2 cellular contexts compared by ENCODE assay signal in the genomic region with DNA sequence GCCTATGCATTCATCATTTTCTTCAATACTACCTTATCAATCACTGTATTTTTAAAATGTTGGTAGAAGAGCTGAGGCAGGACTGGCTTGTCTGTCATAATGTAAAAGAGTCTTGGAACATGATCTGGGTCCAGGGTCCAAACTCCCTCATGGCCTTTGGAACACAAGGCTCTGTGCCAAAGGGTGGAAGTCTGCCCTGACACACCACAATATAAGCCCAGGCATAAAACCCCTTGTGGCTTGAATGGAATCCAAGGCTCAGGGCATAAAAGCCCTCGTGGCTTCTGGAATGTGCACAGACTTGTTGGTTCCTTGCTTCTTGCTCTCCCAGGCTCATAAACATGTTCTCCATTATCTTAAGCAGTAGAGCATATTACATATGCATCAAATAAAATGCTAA.
A peak's percentile ranks its signal among the peaks of the same experiment; 100 is the strongest.
TF ChIP-seq lines count a peak whose summit lies in the region.

No MANE protein-coding gene starts in this region.

TF ChIP-seq in liver, 16 proteins besides CTCF, POLR2A, EP300 and RAD21:
- TF ChIP-seq, protein P1, sequence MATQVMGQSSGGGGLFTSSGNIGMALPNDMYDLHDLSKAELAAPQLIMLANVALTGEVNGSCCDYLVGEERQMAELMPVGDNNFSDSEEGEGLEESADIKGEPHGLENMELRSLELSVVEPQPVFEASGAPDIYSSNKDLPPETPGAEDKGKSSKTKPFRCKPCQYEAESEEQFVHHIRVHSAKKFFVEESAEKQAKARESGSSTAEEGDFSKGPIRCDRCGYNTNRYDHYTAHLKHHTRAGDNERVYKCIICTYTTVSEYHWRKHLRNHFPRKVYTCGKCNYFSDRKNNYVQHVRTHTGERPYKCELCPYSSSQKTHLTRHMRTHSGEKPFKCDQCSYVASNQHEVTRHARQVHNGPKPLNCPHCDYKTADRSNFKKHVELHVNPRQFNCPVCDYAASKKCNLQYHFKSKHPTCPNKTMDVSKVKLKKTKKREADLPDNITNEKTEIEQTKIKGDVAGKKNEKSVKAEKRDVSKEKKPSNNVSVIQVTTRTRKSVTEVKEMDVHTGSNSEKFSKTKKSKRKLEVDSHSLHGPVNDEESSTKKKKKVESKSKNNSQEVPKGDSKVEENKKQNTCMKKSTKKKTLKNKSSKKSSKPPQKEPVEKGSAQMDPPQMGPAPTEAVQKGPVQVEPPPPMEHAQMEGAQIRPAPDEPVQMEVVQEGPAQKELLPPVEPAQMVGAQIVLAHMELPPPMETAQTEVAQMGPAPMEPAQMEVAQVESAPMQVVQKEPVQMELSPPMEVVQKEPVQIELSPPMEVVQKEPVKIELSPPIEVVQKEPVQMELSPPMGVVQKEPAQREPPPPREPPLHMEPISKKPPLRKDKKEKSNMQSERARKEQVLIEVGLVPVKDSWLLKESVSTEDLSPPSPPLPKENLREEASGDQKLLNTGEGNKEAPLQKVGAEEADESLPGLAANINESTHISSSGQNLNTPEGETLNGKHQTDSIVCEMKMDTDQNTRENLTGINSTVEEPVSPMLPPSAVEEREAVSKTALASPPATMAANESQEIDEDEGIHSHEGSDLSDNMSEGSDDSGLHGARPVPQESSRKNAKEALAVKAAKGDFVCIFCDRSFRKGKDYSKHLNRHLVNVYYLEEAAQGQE (IDR thresholded peaks at IDR 0.05): no peak
- TF ChIP-seq RXRA (IDR thresholded peaks at IDR 0.05) (no peak), JUND (IDR thresholded peaks at IDR 0.05) (no peak), HNF4A (conservative IDR thresholded peaks at IDR 0.05) (peak; percentile 14 to 29), SP1 (IDR thresholded peaks at IDR 0.05) (no peak), YY1 (IDR thresholded peaks at IDR 0.05) (no peak)
TF ChIP-seq in liver: peak in this region for 1.

TF ChIP-seq in HepG2, 621 proteins besides CTCF, POLR2A, EP300 and RAD21 (continued from another document):
- TF ChIP-seq, protein P2, sequence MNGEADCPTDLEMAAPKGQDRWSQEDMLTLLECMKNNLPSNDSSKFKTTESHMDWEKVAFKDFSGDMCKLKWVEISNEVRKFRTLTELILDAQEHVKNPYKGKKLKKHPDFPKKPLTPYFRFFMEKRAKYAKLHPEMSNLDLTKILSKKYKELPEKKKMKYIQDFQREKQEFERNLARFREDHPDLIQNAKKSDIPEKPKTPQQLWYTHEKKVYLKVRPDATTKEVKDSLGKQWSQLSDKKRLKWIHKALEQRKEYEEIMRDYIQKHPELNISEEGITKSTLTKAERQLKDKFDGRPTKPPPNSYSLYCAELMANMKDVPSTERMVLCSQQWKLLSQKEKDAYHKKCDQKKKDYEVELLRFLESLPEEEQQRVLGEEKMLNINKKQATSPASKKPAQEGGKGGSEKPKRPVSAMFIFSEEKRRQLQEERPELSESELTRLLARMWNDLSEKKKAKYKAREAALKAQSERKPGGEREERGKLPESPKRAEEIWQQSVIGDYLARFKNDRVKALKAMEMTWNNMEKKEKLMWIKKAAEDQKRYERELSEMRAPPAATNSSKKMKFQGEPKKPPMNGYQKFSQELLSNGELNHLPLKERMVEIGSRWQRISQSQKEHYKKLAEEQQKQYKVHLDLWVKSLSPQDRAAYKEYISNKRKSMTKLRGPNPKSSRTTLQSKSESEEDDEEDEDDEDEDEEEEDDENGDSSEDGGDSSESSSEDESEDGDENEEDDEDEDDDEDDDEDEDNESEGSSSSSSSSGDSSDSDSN (CRISPR knock-in tag; IDR thresholded peaks at IDR 0.05): no peak
- TF ChIP-seq GZF1 (CRISPR knock-in tag; IDR thresholded peaks at IDR 0.05): no peak
- no peak for TF ChIP-seq PHF20 (CRISPR knock-in tag; IDR thresholded peaks at IDR 0.05)
- no peak for TF ChIP-seq ZNF563 (CRISPR knock-in tag; IDR thresholded peaks at IDR 0.05)
- TF ChIP-seq FOXM1 (CRISPR knock-in tag; IDR thresholded peaks at IDR 0.05): no peak
- TF ChIP-seq POLR2AphosphoS5 (IDR thresholded peaks at IDR 0.05; ENCODE audit: low read depth, low read length): no peak
- TF ChIP-seq DPF2 (CRISPR knock-in tag; IDR thresholded peaks at IDR 0.05; ENCODE audit: borderline replicate concordance, low read depth): no peak
- TF ChIP-seq, protein P3, sequence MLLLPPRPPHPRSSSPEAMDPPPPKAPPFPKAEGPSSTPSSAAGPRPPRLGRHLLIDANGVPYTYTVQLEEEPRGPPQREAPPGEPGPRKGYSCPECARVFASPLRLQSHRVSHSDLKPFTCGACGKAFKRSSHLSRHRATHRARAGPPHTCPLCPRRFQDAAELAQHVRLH (CRISPR knock-in tag; IDR thresholded peaks at IDR 0.05; ENCODE audit: borderline replicate concordance, low read depth): no peak
- TF ChIP-seq, protein P4, sequence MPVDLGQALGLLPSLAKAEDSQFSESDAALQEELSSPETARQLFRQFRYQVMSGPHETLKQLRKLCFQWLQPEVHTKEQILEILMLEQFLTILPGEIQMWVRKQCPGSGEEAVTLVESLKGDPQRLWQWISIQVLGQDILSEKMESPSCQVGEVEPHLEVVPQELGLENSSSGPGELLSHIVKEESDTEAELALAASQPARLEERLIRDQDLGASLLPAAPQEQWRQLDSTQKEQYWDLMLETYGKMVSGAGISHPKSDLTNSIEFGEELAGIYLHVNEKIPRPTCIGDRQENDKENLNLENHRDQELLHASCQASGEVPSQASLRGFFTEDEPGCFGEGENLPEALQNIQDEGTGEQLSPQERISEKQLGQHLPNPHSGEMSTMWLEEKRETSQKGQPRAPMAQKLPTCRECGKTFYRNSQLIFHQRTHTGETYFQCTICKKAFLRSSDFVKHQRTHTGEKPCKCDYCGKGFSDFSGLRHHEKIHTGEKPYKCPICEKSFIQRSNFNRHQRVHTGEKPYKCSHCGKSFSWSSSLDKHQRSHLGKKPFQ (CRISPR knock-in tag; IDR thresholded peaks at IDR 0.05; ENCODE audit: insufficient replicate concordance): no peak
- TF ChIP-seq ELF1 (CRISPR knock-in tag; IDR thresholded peaks at IDR 0.05): no peak
- no peak for TF ChIP-seq NFATC3 (CRISPR knock-in tag; IDR thresholded peaks at IDR 0.05)
- no peak for TF ChIP-seq PPARG (CRISPR knock-in tag; conservative IDR thresholded peaks at IDR 0.05)
- TF ChIP-seq ZNF878 (CRISPR knock-in tag; IDR thresholded peaks at IDR 0.05): no peak
- no peak for TF ChIP-seq YEATS4 (CRISPR knock-in tag; IDR thresholded peaks at IDR 0.05; ENCODE audit: borderline replicate concordance)
- TF ChIP-seq REL (CRISPR knock-in tag; conservative IDR thresholded peaks at IDR 0.05): no peak
